8 cellular contexts compared by ENCODE assay signal in genomic region chr16:970766-971581, GRCh38. TPM values are rescaled to one million over a fixed set of nuclear protein-coding genes. Genes with fewer than 3 reads are reported as not detected.
DNase-seq lines count a peak whose midpoint lies in the region; ATAC-seq and TF ChIP-seq lines count a peak whose summit lies in the region.

LMF1 (minus strand) TSS chr16:970984; CDS start chr16:970980, 4 bp downstream.

- no peaks in the 10 kb centered on the region for H3K9me3 ChIP-seq in lung (ENCODE audit: control insufficient read depth in 2 of 2, insufficient read depth in 1 of 2, low read length in 1 of 2)

- H3K27ac Mint-ChIP-seq in activated CD4-positive, alpha-beta memory T cell treated with anti-CD3 and anti-CD28 coated beads, Interleukin-2, amount 10 ng/mL, durations not matched to agents 7 days and 5 days, result peak within 1 kb of the TSS; percentile 63

- TF ChIP-seq CTCF in lung (IDR thresholded peaks at IDR 0.05; ENCODE audit: control extremely low read depth, extremely low read depth), result no peak

- H3K27me3 Mint-ChIP-seq in activated CD4-positive, alpha-beta memory T cell treated with anti-CD3 and anti-CD28 coated beads, Interleukin-2, amount 10 ng/mL, durations not matched to agents 7 days and 5 days, result peaks cover 7% of the 10 kb centered on the region

- H3K27ac ChIP-seq in lung (ENCODE audit: low read depth in 1 of 2, low read length in 1 of 2), result peak within 1 kb of the TSS; percentile 72 to 93

- peak within 1 kb of the TSS; percentile 65 for H3K4me3 ChIP-seq in lung

- peaks cover 3 to 13% of the 10 kb centered on the region in 2 donors for H3K4me1 ChIP-seq in lung (ENCODE audit: control insufficient read depth in 2 of 2, insufficient read depth in 2 of 2, low read length in 2 of 2)

- DNase-seq in Ammon's horn (ENCODE audit: low spot score) (peak; percentile 94), NCI-H774 (lab: John Stamatoyannopoulos, UW) (peak; percentile 74), ecto neural progenitor cell (ENCODE audit: low spot score) (peak; percentile 98), lung (ENCODE audit: low spot score) (peak; percentile 92)
- DNase-seq in activated CD4-positive, alpha-beta memory T cell treated with anti-CD3 and anti-CD28 coated beads, Interleukin-2, amount 10 ng/mL, durations not matched to agents 7 days and 5 days, result peak; percentile 97
- peak; percentile 90 to 99 (median 93) for DNase-seq in stimulated activated CD4-positive, alpha-beta T cell treated with anti-CD3 and anti-CD28 coated beads, TNF-alpha, amount 100 ng/mL, for 1 hour (ENCODE audit: low read depth in 3 of 3, low spot score in 1 of 3)

- H3K36me3 Mint-ChIP-seq in activated CD4-positive, alpha-beta memory T cell treated with anti-CD3 and anti-CD28 coated beads, Interleukin-2, amount 10 ng/mL, durations not matched to agents 7 days and 5 days (ENCODE audit: low read depth), result peaks cover 23% of the 10 kb centered on the region

- H3K27me3 ChIP-seq in lung (ENCODE audit: control insufficient read depth, insufficient read depth), result no peaks in the 10 kb centered on the region

- ATAC-seq in GM19043 (IDR thresholded peaks at IDR 0.05; ENCODE audit: low read depth, unreplicated experiment), result peak; percentile 59
- ATAC-seq in HG03342 (IDR thresholded peaks at IDR 0.05; ENCODE audit: unreplicated experiment), result peak; percentile 80
- peak; percentile 98 for ATAC-seq in lung (ENCODE audit: insufficient read depth, low FRiP score)

- H3K4me1 Mint-ChIP-seq in activated CD4-positive, alpha-beta memory T cell treated with anti-CD3 and anti-CD28 coated beads, Interleukin-2, amount 10 ng/mL, durations not matched to agents 7 days and 5 days, result peaks cover 22% of the 10 kb centered on the region

- CTCF ChIA-PET in activated CD4-positive, alpha-beta memory T cell treated with anti-CD3 and anti-CD28 coated beads, Interleukin-2, amount 10 ng/mL, durations not matched to agents 7 days and 5 days (lab: Charles Lee), result no interaction called here

- POLR2A ChIA-PET in activated CD4-positive, alpha-beta memory T cell treated with anti-CD3 and anti-CD28 coated beads, Interleukin-2, amount 10 ng/mL, durations not matched to agents 7 days and 5 days (lab: Charles Lee), result interaction anchor here (1.2 to 2.1 kb wide), 3 partner anchors 8 to 33 kb away, joined by 3 to 8 read pairs (median 6); partner anchors contain the start of gene SOX8

- peak within 1 kb of the TSS; percentile 75 for H3K4me3 Mint-ChIP-seq in activated CD4-positive, alpha-beta memory T cell treated with anti-CD3 and anti-CD28 coated beads, Interleukin-2, amount 10 ng/mL, durations not matched to agents 7 days and 5 days

- H3K9me3 Mint-ChIP-seq in activated CD4-positive, alpha-beta memory T cell treated with anti-CD3 and anti-CD28 coated beads, Interleukin-2, amount 10 ng/mL, durations not matched to agents 7 days and 5 days, result no peaks in the 10 kb centered on the region

- H3K36me3 ChIP-seq in lung (ENCODE audit: control insufficient read depth in 2 of 2, insufficient read depth in 2 of 2, low read length in 2 of 2), result peaks cover 0 to 3% of the 10 kb centered on the region in 2 donors

- WGBS in lung, 2 donors, result 5% methylated on average over 51 to 71 of the region's 71 CpGs

RNA-seq across cellular contexts. Expression of gene LMF1, which starts in this region (rescaled TPM):
- 10 to 100 TPM; 21.3 to 22.6 TPM for total RNA-seq in activated CD4-positive, alpha-beta memory T cell treated with anti-CD3 and anti-CD28 coated beads, Interleukin-2, amount 10 ng/mL, durations not matched to agents 7 days and 5 days
- total RNA-seq in lung, result 10 to 100 TPM; 22.1 to 23.7 TPM
- polyA plus RNA-seq in lung, result 10 to 100 TPM in 1 of 2 donors, 1 to 10 TPM in 1; 9.1 to 19.0 TPM

Comparison
In these comparisons a context has a peak if more than half of its experiments do, and no peak if none do; other contexts are left out.
1. Peak in every context shown above with its lines: DNase-seq, ATAC-seq, H3K4me3 ChIP-seq and H3K27ac ChIP-seq.